In genomic region chr16:84604477-84605013, GRCh38 we compare ENCODE assay signal across 12 cellular contexts. TPM values are rescaled to one million over a fixed set of nuclear protein-coding genes. Genes with fewer than 3 reads are reported as not detected.
DNase-seq lines count a peak whose midpoint lies in the region; TF ChIP-seq lines count a peak whose summit lies in the region.
"Had no signal": no experiment of that assay in that cellular context is flagged by ENCODE, and none has a peak within 500 bp of the region (broad histone marks: within the 10 kb centered on the region; RNA-seq: fewer than 3 reads in every experiment).

No MANE protein-coding gene starts in this region.

- H3K27me3 ChIP-seq in BLaER1 treated with 17β-estradiol and CSF1 and Interleukin-3, amounts not matched to agents 10 nM and 100 nM: no peaks in the 10 kb centered on the region
- H3K27me3 ChIP-seq in SJCRH30: no peaks in the 10 kb centered on the region
- H3K27me3 ChIP-seq: pancreas had no signal

- H3K4me1 Mint-ChIP-seq in HFFc6 (ENCODE audit: low read depth) (peaks cover 82% of the 10 kb centered on the region), nephron (peaks cover 51% of the 10 kb centered on the region)
- H3K4me1 Mint-ChIP-seq in activated naive CD8-positive, alpha-beta T cell treated with anti-CD3 and anti-CD28 coated beads for 36 hours: peaks cover 90% of the 10 kb centered on the region

- peaks cover 0 to 53% (median 29%) of the 10 kb centered on the region in 11 experiments; a peak in 17 of 22 replicates for H3K36me3 ChIP-seq in BLaER1 treated with 17β-estradiol and CSF1 and Interleukin-3, amounts not matched to agents 10 nM and 100 nM
- H3K36me3 ChIP-seq in SJCRH30: no peaks in the 10 kb centered on the region
- H3K36me3 ChIP-seq: pancreas, thoracic aorta had no signal

- H3K36me3 Mint-ChIP-seq in HFFc6 (ENCODE audit: low read depth) (peaks cover 38% of the 10 kb centered on the region), nephron (ENCODE audit: low read depth) (peaks cover 14% of the 10 kb centered on the region)
- H3K36me3 Mint-ChIP-seq in activated naive CD8-positive, alpha-beta T cell treated with anti-CD3 and anti-CD28 coated beads for 36 hours: peaks cover 68% of the 10 kb centered on the region

- peaks cover 0 to 58% (median 40%) of the 10 kb centered on the region in 11 experiments; a peak in 20 of 22 replicates for H4K20me1 ChIP-seq in BLaER1 treated with 17β-estradiol and CSF1 and Interleukin-3, amounts not matched to agents 10 nM and 100 nM

- DNase-seq in HFFc6: no peak
- no peak for DNase-seq in activated naive CD8-positive, alpha-beta T cell treated with anti-CD3 and anti-CD28 coated beads for 36 hours
- DNase-seq in Ammon's horn (ENCODE audit: low spot score): no peak
- no peak for DNase-seq in DMS153 (lab: John Stamatoyannopoulos, UW)
- DNase-seq in SJCRH30: no peak
- DNase-seq in activated effector memory CD4-positive, alpha-beta T cell treated with Interleukin-2 at 50 U/mL for 16 hours: no peak
- DNase-seq: NCI-H1092 treated with DMSO at 0.1 percent for 48 hours, NCI-H82, pancreas had no signal

- peak overlapping the region; percentile 41; the same call in 1 of the 2 replicates for H3K4me3 Mint-ChIP-seq in HFFc6
- peak overlapping the region; percentile 48 for H3K4me3 Mint-ChIP-seq in activated naive CD8-positive, alpha-beta T cell treated with anti-CD3 and anti-CD28 coated beads for 36 hours
- H3K4me3 Mint-ChIP-seq in nephron: peak overlapping the region in 1 of 3 experiments; percentile 44

- no peaks in the 10 kb centered on the region for H3K9me3 Mint-ChIP-seq in HFFc6
- no peaks in the 10 kb centered on the region for H3K9me3 Mint-ChIP-seq in activated naive CD8-positive, alpha-beta T cell treated with anti-CD3 and anti-CD28 coated beads for 36 hours
- no peaks in the 10 kb centered on the region for H3K9me3 Mint-ChIP-seq in nephron

- peak overlapping the region; percentile 21 to 94 (median 72); a peak in 21 of 22 replicates for H3K27ac ChIP-seq in BLaER1 treated with 17β-estradiol and CSF1 and Interleukin-3, amounts not matched to agents 10 nM and 100 nM
- H3K27ac ChIP-seq in SJCRH30: no peak overlapping the region
- H3K27ac ChIP-seq: pancreas, thoracic aorta had no signal

- H3K9me3 ChIP-seq in BLaER1 treated with 17β-estradiol and CSF1 and Interleukin-3, amounts not matched to agents 10 nM and 100 nM (replicated peaks in 1 of 11): peaks cover 0 to 25% (median 0%) of the 10 kb centered on the region in 11 experiments; a peak in 10 of 22 replicates
- 0 out of 2 replicates have a peak, but pooled peaks cover 3% of the 10 kb centered on the region for H3K9me3 ChIP-seq in SJCRH30 (replicated peaks)
- H3K9me3 ChIP-seq: pancreas, thoracic aorta had no signal

- peak overlapping the region; percentile 29 to 68 (median 54); a peak in 20 of 22 replicates for H3K9ac ChIP-seq in BLaER1 treated with 17β-estradiol and CSF1 and Interleukin-3, amounts not matched to agents 10 nM and 100 nM

- H3K27me3 Mint-ChIP-seq in HFFc6 (ENCODE audit: insufficient read depth) (no peaks in the 10 kb centered on the region; the same call in 1 of the 2 replicates), nephron (ENCODE audit: low read depth) (peaks cover 7% of the 10 kb centered on the region)
- no peaks in the 10 kb centered on the region for H3K27me3 Mint-ChIP-seq in activated naive CD8-positive, alpha-beta T cell treated with anti-CD3 and anti-CD28 coated beads for 36 hours

- H3K27ac Mint-ChIP-seq in HFFc6: peak overlapping the region; percentile 77
- H3K27ac Mint-ChIP-seq in activated naive CD8-positive, alpha-beta T cell treated with anti-CD3 and anti-CD28 coated beads for 36 hours: peak overlapping the region; percentile 86
- peak overlapping the region; percentile 94 to 97 (median 95) for H3K27ac Mint-ChIP-seq in nephron

- H3K4me1 ChIP-seq in BLaER1 treated with 17β-estradiol and CSF1 and Interleukin-3, amounts not matched to agents 10 nM and 100 nM: peaks cover 94 to 97% (median 96%) of the 10 kb centered on the region in 10 experiments
- peaks cover 27% of the 10 kb centered on the region for H3K4me1 ChIP-seq in SJCRH30
- H3K4me1 ChIP-seq: pancreas had no signal

- TF ChIP-seq CTCF in HFFc6 (IDR thresholded peaks at IDR 0.05): no peak
- TF ChIP-seq CTCF in nephron (IDR thresholded peaks at IDR 0.05; ENCODE audit: unreplicated experiment in 3 of 3): no peak

- peak overlapping the region; percentile 77 to 99 (median 94) for H3K4me2 ChIP-seq in BLaER1 treated with 17β-estradiol and CSF1 and Interleukin-3, amounts not matched to agents 10 nM and 100 nM

- H3K4me3 ChIP-seq in BLaER1 treated with 17β-estradiol and CSF1 and Interleukin-3, amounts not matched to agents 10 nM and 100 nM: peak overlapping the region in 4 of 10 experiments; percentile 13 to 53 (median 30); a peak in 6 of 20 replicates
- no peak overlapping the region for H3K4me3 ChIP-seq in SJCRH30
- H3K4me3 ChIP-seq: pancreas, thoracic aorta had no signal

RNA-seq across cellular contexts. Expression of gene COTL1, which starts 13.3 kb away (rescaled TPM):
- 100 to 1,000 TPM; 580 to 681 (median 632) TPM for total RNA-seq in HFFc6 (2021; fragmentation: NEBNext Ultra II Directional; extraction: Animal tissue kit (Norgen Biotek cat#: 25700))
- total RNA-seq in activated naive CD8-positive, alpha-beta T cell treated with anti-CD3 and anti-CD28 coated beads for 36 hours: 100 to 1,000 TPM; 588 to 605 TPM
- 24.8 and 25.8 TPM in 2 replicates for total RNA-seq in SJCRH30 (2014; rRNA removed; shearing (Covaris generic))

RNA-seq across cellular contexts. Expression of gene KLHL36, which starts 43.8 kb away (rescaled TPM):
- 10 to 100 TPM; 37.6 to 58.3 (median 40.7) TPM for total RNA-seq in HFFc6 (2021; fragmentation: NEBNext Ultra II Directional; extraction: Animal tissue kit (Norgen Biotek cat#: 25700))
- total RNA-seq in activated naive CD8-positive, alpha-beta T cell treated with anti-CD3 and anti-CD28 coated beads for 36 hours: 10 to 100 TPM; 32.6 to 34.8 TPM
- total RNA-seq in SJCRH30 (2014; rRNA removed; shearing (Covaris generic)): 9.5 and 10.1 TPM in 2 replicates

Comparison
In these comparisons a context has a peak if more than half of its experiments do, and no peak if none do; other contexts are left out.
1. RNA of gene COTL1, which starts 13.3 kb away (total RNA-seq): 580 to 681 TPM in HFFc6 and 588 to 605 TPM in activated naive CD8-positive, alpha-beta T cell treated with anti-CD3 and anti-CD28 coated beads for 36 hours; 24.8 to 25.8 TPM in SJCRH30; every median in the first group is over 10 times any median in the second.
2. Peak in every context shown above with its lines, with median percentiles within 50 percentile points of each other: H3K27ac Mint-ChIP-seq.